In genomic region chr16:10385725-10386516, GRCh38 we compare ENCODE assay signal across 1 cellular context.
TF ChIP-seq lines count a peak whose summit lies in the region.

TSS of gene ATF7IP2 (plus strand) at chr16:10386061. CDS start at chr16:10430621, 44,560 bp downstream.

TF ChIP-seq in HepG2, 621 proteins besides CTCF, POLR2A, EP300 and RAD21 (continued from another document and continues in another):
- TF ChIP-seq, protein P1, sequence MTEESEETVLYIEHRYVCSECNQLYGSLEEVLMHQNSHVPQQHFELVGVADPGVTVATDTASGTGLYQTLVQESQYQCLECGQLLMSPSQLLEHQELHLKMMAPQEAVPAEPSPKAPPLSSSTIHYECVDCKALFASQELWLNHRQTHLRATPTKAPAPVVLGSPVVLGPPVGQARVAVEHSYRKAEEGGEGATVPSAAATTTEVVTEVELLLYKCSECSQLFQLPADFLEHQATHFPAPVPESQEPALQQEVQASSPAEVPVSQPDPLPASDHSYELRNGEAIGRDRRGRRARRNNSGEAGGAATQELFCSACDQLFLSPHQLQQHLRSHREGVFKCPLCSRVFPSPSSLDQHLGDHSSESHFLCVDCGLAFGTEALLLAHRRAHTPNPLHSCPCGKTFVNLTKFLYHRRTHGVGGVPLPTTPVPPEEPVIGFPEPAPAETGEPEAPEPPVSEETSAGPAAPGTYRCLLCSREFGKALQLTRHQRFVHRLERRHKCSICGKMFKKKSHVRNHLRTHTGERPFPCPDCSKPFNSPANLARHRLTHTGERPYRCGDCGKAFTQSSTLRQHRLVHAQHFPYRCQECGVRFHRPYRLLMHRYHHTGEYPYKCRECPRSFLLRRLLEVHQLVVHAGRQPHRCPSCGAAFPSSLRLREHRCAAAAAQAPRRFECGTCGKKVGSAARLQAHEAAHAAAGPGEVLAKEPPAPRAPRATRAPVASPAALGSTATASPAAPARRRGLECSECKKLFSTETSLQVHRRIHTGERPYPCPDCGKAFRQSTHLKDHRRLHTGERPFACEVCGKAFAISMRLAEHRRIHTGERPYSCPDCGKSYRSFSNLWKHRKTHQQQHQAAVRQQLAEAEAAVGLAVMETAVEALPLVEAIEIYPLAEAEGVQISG (CRISPR knock-in tag; IDR thresholded peaks at IDR 0.05), result peak; percentile 94
- TF ChIP-seq, protein P2, sequence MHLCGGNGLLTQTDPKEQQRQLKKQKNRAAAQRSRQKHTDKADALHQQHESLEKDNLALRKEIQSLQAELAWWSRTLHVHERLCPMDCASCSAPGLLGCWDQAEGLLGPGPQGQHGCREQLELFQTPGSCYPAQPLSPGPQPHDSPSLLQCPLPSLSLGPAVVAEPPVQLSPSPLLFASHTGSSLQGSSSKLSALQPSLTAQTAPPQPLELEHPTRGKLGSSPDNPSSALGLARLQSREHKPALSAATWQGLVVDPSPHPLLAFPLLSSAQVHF (CRISPR knock-in tag; IDR thresholded peaks at IDR 0.05), result peak; percentile 92; the same call in 1 of the 2 replicates
- TF ChIP-seq PRPF4 (IDR thresholded peaks at IDR 0.05; ENCODE audit: low read depth, low read length, poor library complexity, severe bottlenecking) (no peak), MXI1 (IDR thresholded peaks at IDR 0.05; ENCODE audit: borderline replicate concordance, low read depth, low read length) (peak; percentile 68; the same call in 1 of the 3 replicates), MIXL1 (CRISPR knock-in tag; IDR thresholded peaks at IDR 0.05) (peak; percentile 89), PHF20 (CRISPR knock-in tag; IDR thresholded peaks at IDR 0.05) (peak; percentile 89), GABPB1 (CRISPR knock-in tag; IDR thresholded peaks at IDR 0.05) (peak; percentile 95), ZFP36L2 (CRISPR knock-in tag; IDR thresholded peaks at IDR 0.05) (peak; percentile 69; the same call in 1 of the 2 replicates), SUZ12 (IDR thresholded peaks at IDR 0.05; ENCODE audit: low read depth, low read length) (0 out of 2 replicates have a peak, but pooled peaks have one; percentile 19), ADNP (CRISPR knock-in tag; IDR thresholded peaks at IDR 0.05) (peak; percentile 50; the same call in 1 of the 2 replicates), SNAI1 (CRISPR knock-in tag; IDR thresholded peaks at IDR 0.05; ENCODE audit: borderline replicate concordance) (peak; percentile 89; the same call in 1 of the 2 replicates), ZNF773 (CRISPR knock-in tag; IDR thresholded peaks at IDR 0.05; ENCODE audit: borderline replicate concordance) (no peak; the same call in 1 of the 2 replicates), ZFP37 (CRISPR knock-in tag; IDR thresholded peaks at IDR 0.05; ENCODE audit: borderline replicate concordance) (peak; percentile 92; the same call in 1 of the 2 replicates), ZNF513 (CRISPR knock-in tag; conservative IDR thresholded peaks at IDR 0.05) (no peak), SSRP1 (CRISPR knock-in tag; IDR thresholded peaks at IDR 0.05) (peak; percentile 69; the same call in 1 of the 2 replicates), PAWR (CRISPR knock-in tag; IDR thresholded peaks at IDR 0.05; ENCODE audit: borderline replicate concordance) (peak; percentile 92), DNMT3B (CRISPR knock-in tag; conservative IDR thresholded peaks at IDR 0.05) (peak; percentile 84; the same call in 1 of the 2 replicates), THAP11 (CRISPR knock-in tag; IDR thresholded peaks at IDR 0.05) (peak; percentile 92), ZNF451 (CRISPR knock-in tag; IDR thresholded peaks at IDR 0.05) (peak; percentile 95), HMGA1 (CRISPR knock-in tag; conservative IDR thresholded peaks at IDR 0.05) (no peak), SIN3B (IDR thresholded peaks at IDR 0.05; ENCODE audit: low read length) (peak; percentile 72; the same call in 1 of the 2 replicates), ZBTB8A (CRISPR knock-in tag; IDR thresholded peaks at IDR 0.05; ENCODE audit: borderline replicate concordance, low read depth) (peak; percentile 92; the same call in 1 of the 2 replicates), ZNF704 (CRISPR knock-in tag; IDR thresholded peaks at IDR 0.05; ENCODE audit: borderline replicate concordance) (peak; percentile 92), TBX3 (IDR thresholded peaks at IDR 0.05; ENCODE audit: borderline replicate concordance) (0 out of 2 replicates have a peak, but pooled peaks have one; percentile 8), ONECUT2 (CRISPR knock-in tag; IDR thresholded peaks at IDR 0.05) (peak; percentile 52; the same call in 1 of the 2 replicates), HOXA3 (CRISPR knock-in tag; IDR thresholded peaks at IDR 0.05) (peak; percentile 95), ZSCAN31 (CRISPR knock-in tag; IDR thresholded peaks at IDR 0.05; ENCODE audit: low read depth) (peak; percentile 98), KLF13 (CRISPR knock-in tag; IDR thresholded peaks at IDR 0.05) (no peak), ZSCAN22 (CRISPR knock-in tag; IDR thresholded peaks at IDR 0.05) (peak; percentile 59; the same call in 1 of the 2 replicates), SKIL (CRISPR knock-in tag; IDR thresholded peaks at IDR 0.05; ENCODE audit: borderline replicate concordance) (peak; percentile 59), ZSCAN30 (CRISPR knock-in tag; IDR thresholded peaks at IDR 0.05) (no peak), ZNF275 (CRISPR knock-in tag; IDR thresholded peaks at IDR 0.05; ENCODE audit: borderline replicate concordance) (no peak; the same call in none of the 2 replicates), HMGXB4 (CRISPR knock-in tag; IDR thresholded peaks at IDR 0.05; ENCODE audit: borderline replicate concordance in 1 of 2, low read depth in 1 of 2) (peak; percentile 96 to 98)
- TF ChIP-seq, protein P3, sequence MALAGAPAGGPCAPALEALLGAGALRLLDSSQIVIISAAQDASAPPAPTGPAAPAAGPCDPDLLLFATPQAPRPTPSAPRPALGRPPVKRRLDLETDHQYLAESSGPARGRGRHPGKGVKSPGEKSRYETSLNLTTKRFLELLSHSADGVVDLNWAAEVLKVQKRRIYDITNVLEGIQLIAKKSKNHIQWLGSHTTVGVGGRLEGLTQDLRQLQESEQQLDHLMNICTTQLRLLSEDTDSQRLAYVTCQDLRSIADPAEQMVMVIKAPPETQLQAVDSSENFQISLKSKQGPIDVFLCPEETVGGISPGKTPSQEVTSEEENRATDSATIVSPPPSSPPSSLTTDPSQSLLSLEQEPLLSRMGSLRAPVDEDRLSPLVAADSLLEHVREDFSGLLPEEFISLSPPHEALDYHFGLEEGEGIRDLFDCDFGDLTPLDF (CRISPR knock-in tag; IDR thresholded peaks at IDR 0.05), result peak; percentile 64
- TF ChIP-seq, protein P4, sequence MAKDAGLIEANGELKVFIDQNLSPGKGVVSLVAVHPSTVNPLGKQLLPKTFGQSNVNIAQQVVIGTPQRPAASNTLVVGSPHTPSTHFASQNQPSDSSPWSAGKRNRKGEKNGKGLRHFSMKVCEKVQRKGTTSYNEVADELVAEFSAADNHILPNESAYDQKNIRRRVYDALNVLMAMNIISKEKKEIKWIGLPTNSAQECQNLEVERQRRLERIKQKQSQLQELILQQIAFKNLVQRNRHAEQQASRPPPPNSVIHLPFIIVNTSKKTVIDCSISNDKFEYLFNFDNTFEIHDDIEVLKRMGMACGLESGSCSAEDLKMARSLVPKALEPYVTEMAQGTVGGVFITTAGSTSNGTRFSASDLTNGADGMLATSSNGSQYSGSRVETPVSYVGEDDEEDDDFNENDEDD (CRISPR knock-in tag; IDR thresholded peaks at IDR 0.05; ENCODE audit: borderline replicate concordance), result peak; percentile 83
- TF ChIP-seq, protein P5, sequence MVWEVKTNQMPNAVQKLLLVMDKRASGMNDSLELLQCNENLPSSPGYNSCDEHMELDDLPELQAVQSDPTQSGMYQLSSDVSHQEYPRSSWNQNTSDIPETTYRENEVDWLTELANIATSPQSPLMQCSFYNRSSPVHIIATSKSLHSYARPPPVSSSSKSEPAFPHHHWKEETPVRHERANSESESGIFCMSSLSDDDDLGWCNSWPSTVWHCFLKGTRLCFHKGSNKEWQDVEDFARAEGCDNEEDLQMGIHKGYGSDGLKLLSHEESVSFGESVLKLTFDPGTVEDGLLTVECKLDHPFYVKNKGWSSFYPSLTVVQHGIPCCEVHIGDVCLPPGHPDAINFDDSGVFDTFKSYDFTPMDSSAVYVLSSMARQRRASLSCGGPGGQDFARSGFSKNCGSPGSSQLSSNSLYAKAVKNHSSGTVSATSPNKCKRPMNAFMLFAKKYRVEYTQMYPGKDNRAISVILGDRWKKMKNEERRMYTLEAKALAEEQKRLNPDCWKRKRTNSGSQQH (CRISPR knock-in tag; IDR thresholded peaks at IDR 0.05; ENCODE audit: low read depth), result peak; percentile 93
- TF ChIP-seq, protein P6, sequence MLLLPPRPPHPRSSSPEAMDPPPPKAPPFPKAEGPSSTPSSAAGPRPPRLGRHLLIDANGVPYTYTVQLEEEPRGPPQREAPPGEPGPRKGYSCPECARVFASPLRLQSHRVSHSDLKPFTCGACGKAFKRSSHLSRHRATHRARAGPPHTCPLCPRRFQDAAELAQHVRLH (CRISPR knock-in tag; IDR thresholded peaks at IDR 0.05; ENCODE audit: borderline replicate concordance, low read depth), result peak; percentile 97
- TF ChIP-seq, protein P7, sequence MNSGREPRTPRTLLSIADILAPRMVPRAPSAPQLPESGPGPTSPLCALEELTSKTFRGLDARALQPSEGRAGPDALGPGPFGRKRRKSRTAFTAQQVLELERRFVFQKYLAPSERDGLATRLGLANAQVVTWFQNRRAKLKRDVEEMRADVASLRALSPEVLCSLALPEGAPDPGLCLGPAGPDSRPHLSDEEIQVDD (CRISPR knock-in tag; IDR thresholded peaks at IDR 0.05; ENCODE audit: borderline replicate concordance), result peak; percentile 94; the same call in 1 of the 2 replicates
